Comparison of ENCODE assay signal across 20 cellular contexts in genomic region chr18:76401496-76401895, GRCh38.
DNase-seq lines count a peak whose midpoint lies in the region; ATAC-seq, FAIRE-seq and TF ChIP-seq lines count a peak whose summit lies in the region.
"Had no signal": no experiment of that assay in that cellular context is flagged by ENCODE, and none has a peak within 500 bp of the region (broad histone marks: within the 10 kb centered on the region; RNA-seq: fewer than 3 reads in every experiment).

No MANE protein-coding gene starts in this region.

- 77 to 88% methylated on average over 21 to 23 of the region's 25 CpGs for WGBS in upper lobe of left lung, 2 donors

- H3K4me3 ChIP-seq in upper lobe of left lung = no peak overlapping the region
- H3K4me3 ChIP-seq: A549, heart left ventricle had no signal

- no peak for TF ChIP-seq POLR2A in upper lobe of left lung (IDR thresholded peaks at IDR 0.05)

- peaks cover 0 to 11% (median 0%) of the 10 kb centered on the region in 4 donors for H3K4me1 ChIP-seq in upper lobe of left lung
- H3K4me1 ChIP-seq: A549 had no signal

- peaks cover 0 to 3% (median 0%) of the 10 kb centered on the region in 4 donors for H3K36me3 ChIP-seq in upper lobe of left lung

- no peaks in the 10 kb centered on the region for H3K27me3 ChIP-seq in upper lobe of left lung
- H3K27me3 ChIP-seq: heart left ventricle had no signal

- DNase-seq in activated CD8-positive, alpha-beta memory T cell treated with anti-CD3 and anti-CD28 coated beads, Interleukin-2, amount 50 U/mL, for 48 hours = peak; percentile 42
- no peak for DNase-seq in activated CD8-positive, alpha-beta memory T cell treated with anti-CD3 and anti-CD28 coated beads for 24 hours
- DNase-seq in OCI-M1 (lab: John Stamatoyannopoulos, UW) (peak; percentile 13), iPS-NIHi11 (ENCODE audit: low spot score) (peak; percentile 61), upper lobe of left lung (no peak), kidney glomerular epithelial cell (lab: John Stamatoyannopoulos, UW) (no peak), frontal cortex (ENCODE audit: low spot score in 2 of 2) (no peak)
- no peak for DNase-seq in activated T-cell treated with anti-CD3 and anti-CD28 coated beads, Interleukin-2, amount 50 U/mL, for 48 hours
- DNase-seq: activated CD4-positive, alpha-beta memory T cell treated with anti-CD3 and anti-CD28 coated beads for 36 hours; activated naive CD8-positive, alpha-beta T cell treated with anti-CD3 and anti-CD28 coated beads, Interleukin-2, amount 10 ng/mL, durations not matched to agents 7 days and 5 days; heart left ventricle; mesenchymal stem cell; NCI-H1930; NCI-H526 treated with DMSO at 0.1 percent for 48 hours; nephron progenitor cell; stimulated activated CD4-positive, alpha-beta T cell treated with anti-CD3 and anti-CD28 coated beads, Interleukin-15, amount 100 ng/mL, for 24 hours; stimulated activated naive CD4-positive, alpha-beta T cell treated with Interleukin-2 at 50 U/mL for 16 hours had no signal

- H3K27ac ChIP-seq in upper lobe of left lung = no peak overlapping the region
- H3K27ac ChIP-seq: A549, heart left ventricle had no signal

- TF ChIP-seq CTCF in upper lobe of left lung (IDR thresholded peaks at IDR 0.05) = no peak

- peak; percentile 69 to 87 for ATAC-seq in upper lobe of left lung (ENCODE audit: low FRiP score in 2 of 2)
- ATAC-seq: A549, HCT116 had no signal

- H3K9me3 ChIP-seq in upper lobe of left lung = no peaks in the 10 kb centered on the region
- H3K9me3 ChIP-seq: A549, heart left ventricle had no signal

- no peak for TF ChIP-seq EP300 in upper lobe of left lung (IDR thresholded peaks at IDR 0.05)

- no peak for FAIRE-seq in frontal cortex (lab: Jason Lieb, UNC)
- FAIRE-seq: A549, RCC 7860 had no signal

Comparison
In these comparisons a context has a peak if more than half of its experiments do, and no peak if none do; other contexts are left out.
1. DNase-seq: peak in activated CD8-positive, alpha-beta memory T cell treated with anti-CD3 and anti-CD28 coated beads, Interleukin-2, amount 50 U/mL, for 48 hours (single experiment), OCI-M1 (single experiment) and iPS-NIHi11 (single experiment); none in activated CD8-positive, alpha-beta memory T cell treated with anti-CD3 and anti-CD28 coated beads for 24 hours (single experiment), upper lobe of left lung (0 of 2), kidney glomerular epithelial cell (single experiment), activated T-cell treated with anti-CD3 and anti-CD28 coated beads, Interleukin-2, amount 50 U/mL, for 48 hours (0 of 2) and frontal cortex (0 of 2).